8 cellular contexts compared by ENCODE assay signal in genomic region chr2:157751462-157752058, GRCh38.
DNase-seq lines count a peak whose midpoint lies in the region; TF ChIP-seq lines count a peak whose summit lies in the region.

No MANE protein-coding gene starts in this region.

- CTCF ChIA-PET in HEK293T (lab: Yijun Ruan, JAX) = interaction anchor here (1.2 kb wide), 1 partner anchor 9 kb away, joined by 3 read pairs; no protein-coding TSS in a partner anchor

- POLR2A ChIA-PET in HEK293T (lab: Yijun Ruan, JAX) = no interaction called here

- DNase-seq in H4 (ENCODE audit: low spot score) (peak; percentile 82), NCI-H226 (peak; percentile 57), astrocyte of the hippocampus (ENCODE audit: low read depth, low spot score) (peak; percentile 57), T-helper 2 cell (no peak), HEK293T (ENCODE audit: extremely low spot score) (no peak), RKO (ENCODE audit: low spot score) (no peak)
- DNase-seq in stimulated activated CD4-positive, alpha-beta T cell treated with anti-CD3 and anti-CD28 coated beads, Interleukin-15, amount 100 ng/mL, for 24 hours = peak; percentile 46

- peak; percentile 56; the same call in 2 of the 3 replicates for TF ChIP-seq CTCF in GM12872 (IDR thresholded peaks at IDR 0.05; ENCODE audit: insufficient read depth, low read depth, low read length)

TF ChIP-seq in HEK293T, 16 proteins besides CTCF, POLR2A, EP300 and RAD21:
- no peak for TF ChIP-seq LEF1 (IDR thresholded peaks at IDR 0.05; ENCODE audit: borderline replicate concordance)
- TF ChIP-seq SUZ12 (IDR thresholded peaks at IDR 0.05) = no peak
- no peak for TF ChIP-seq BHLHE40 (IDR thresholded peaks at IDR 0.05; ENCODE audit: borderline replicate concordance)
- no peak for TF ChIP-seq FOXM1 (IDR thresholded peaks at IDR 0.05; ENCODE audit: borderline replicate concordance)
- no peak for TF ChIP-seq ARNT (IDR thresholded peaks at IDR 0.05)
- no peak for TF ChIP-seq HDGF (IDR thresholded peaks at IDR 0.05; ENCODE audit: borderline replicate concordance)
- no peak for TF ChIP-seq FOXA1 (IDR thresholded peaks at IDR 0.05)
- TF ChIP-seq L3MBTL2 (conservative IDR thresholded peaks at IDR 0.05) = no peak
- no peak for TF ChIP-seq CTBP1 (IDR thresholded peaks at IDR 0.05; ENCODE audit: borderline replicate concordance)
- no peak for TF ChIP-seq TARDBP (IDR thresholded peaks at IDR 0.05)
- no peak for TF ChIP-seq SP1 (IDR thresholded peaks at IDR 0.05)
- TF ChIP-seq FOXK2 (IDR thresholded peaks at IDR 0.05) = no peak
- TF ChIP-seq, protein P1, sequence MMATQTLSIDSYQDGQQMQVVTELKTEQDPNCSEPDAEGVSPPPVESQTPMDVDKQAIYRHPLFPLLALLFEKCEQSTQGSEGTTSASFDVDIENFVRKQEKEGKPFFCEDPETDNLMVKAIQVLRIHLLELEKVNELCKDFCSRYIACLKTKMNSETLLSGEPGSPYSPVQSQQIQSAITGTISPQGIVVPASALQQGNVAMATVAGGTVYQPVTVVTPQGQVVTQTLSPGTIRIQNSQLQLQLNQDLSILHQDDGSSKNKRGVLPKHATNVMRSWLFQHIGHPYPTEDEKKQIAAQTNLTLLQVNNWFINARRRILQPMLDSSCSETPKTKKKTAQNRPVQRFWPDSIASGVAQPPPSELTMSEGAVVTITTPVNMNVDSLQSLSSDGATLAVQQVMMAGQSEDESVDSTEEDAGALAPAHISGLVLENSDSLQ (IDR thresholded peaks at IDR 0.05) = no peak
- TF ChIP-seq ELF4 (IDR thresholded peaks at IDR 0.05) = no peak
- no peak for TF ChIP-seq NFRKB (IDR thresholded peaks at IDR 0.05)
TF ChIP-seq in HEK293T: peak in this region for 0.

Comparison
In these comparisons a context has a peak if more than half of its experiments do, and no peak if none do; other contexts are left out.
1. DNase-seq: peak in H4 (single experiment), NCI-H226 (single experiment), astrocyte of the hippocampus (single experiment) and stimulated activated CD4-positive, alpha-beta T cell treated with anti-CD3 and anti-CD28 coated beads, Interleukin-15, amount 100 ng/mL, for 24 hours (single experiment); none in T-helper 2 cell (0 of 5), HEK293T (single experiment) and RKO (single experiment).